ENCODE assay signal across 1 cellular context in genomic region chr19:18571564-18572344, GRCh38.
TF ChIP-seq lines count a peak whose summit lies in the region.

UBA52 (plus strand) TSS chr19:18571857; CDS start chr19:18573301, 1,444 bp downstream.

TF ChIP-seq in HEK293, 187 proteins besides CTCF, POLR2A, EP300 and RAD21 (continued from another document and continues in another):
- TF ChIP-seq KLF8 (tag by site-specific recombination; IDR thresholded peaks at IDR 0.05) (peak; percentile 96), ZNF747 (tag by site-specific recombination; IDR thresholded peaks at IDR 0.05) (no peak), SP2 (tag by site-specific recombination; IDR thresholded peaks at IDR 0.05) (peak; percentile 91), KLF16 (tag by site-specific recombination; IDR thresholded peaks at IDR 0.05) (peak; percentile 76; the same call in 1 of the 2 replicates), ZEB2 (tag by site-specific recombination; IDR thresholded peaks at IDR 0.05) (peak; percentile 76; the same call in 1 of the 2 replicates), ZNF248 (tag by site-specific recombination; IDR thresholded peaks at IDR 0.05) (no peak), OSR2 (tag by site-specific recombination; IDR thresholded peaks at IDR 0.05) (no peak), ZNF2 (tag by site-specific recombination; IDR thresholded peaks at IDR 0.05) (no peak), ZIC2 (tag by site-specific recombination; IDR thresholded peaks at IDR 0.05) (no peak), ZNF398 (tag by site-specific recombination; IDR thresholded peaks at IDR 0.05) (no peak), ZNF426 (tag by site-specific recombination; IDR thresholded peaks at IDR 0.05) (no peak), ZNF639 (tag by site-specific recombination; IDR thresholded peaks at IDR 0.05) (peak; percentile 70), ZNF623 (tag by site-specific recombination; IDR thresholded peaks at IDR 0.05) (no peak), ZBTB8A (tag by site-specific recombination; IDR thresholded peaks at IDR 0.05) (peak; percentile 67), PRDM6 (tag by site-specific recombination; IDR thresholded peaks at IDR 0.05) (no peak), ZNF394 (tag by site-specific recombination; IDR thresholded peaks at IDR 0.05; ENCODE audit: borderline replicate concordance) (peak; percentile 62), ZBTB6 (tag by site-specific recombination; IDR thresholded peaks at IDR 0.05) (peak; percentile 41; the same call in 1 of the 2 replicates), ZNF843 (tag by site-specific recombination; IDR thresholded peaks at IDR 0.05) (0 out of 2 replicates have a peak, but pooled peaks have one; percentile 38), ZNF48 (tag by site-specific recombination; IDR thresholded peaks at IDR 0.05) (no peak), ZBTB44 (tag by site-specific recombination; IDR thresholded peaks at IDR 0.05) (peak; percentile 29; the same call in 1 of the 2 replicates), ZNF785 (tag by site-specific recombination; IDR thresholded peaks at IDR 0.05) (peak; percentile 58; the same call in 1 of the 2 replicates), ZNF175 (tag by site-specific recombination; IDR thresholded peaks at IDR 0.05) (no peak), ZNF585B (tag by site-specific recombination; IDR thresholded peaks at IDR 0.05) (no peak), BCL11B (tag by site-specific recombination; IDR thresholded peaks at IDR 0.05; ENCODE audit: low read depth) (no peak), PRDM1 (tag by site-specific recombination; IDR thresholded peaks at IDR 0.05) (no peak), ZNF791 (tag by site-specific recombination; IDR thresholded peaks at IDR 0.05) (no peak), ZNF449 (tag by site-specific recombination; IDR thresholded peaks at IDR 0.05) (0 out of 2 replicates have a peak, but pooled peaks have one; percentile 30), ZBTB1 (tag by site-specific recombination; IDR thresholded peaks at IDR 0.05) (no peak), GLIS2 (tag by site-specific recombination; IDR thresholded peaks at IDR 0.05) (no peak), MEIS1 (CRISPR knock-in tag; IDR thresholded peaks at IDR 0.05; ENCODE audit: borderline replicate concordance) (no peak), ZNF654 (tag by site-specific recombination; IDR thresholded peaks at IDR 0.05; ENCODE audit: low read depth) (no peak), ZNF169 (tag by site-specific recombination; IDR thresholded peaks at IDR 0.05) (no peak), ZNF513 (tag by site-specific recombination; IDR thresholded peaks at IDR 0.05) (no peak), ZNF324 (tag by site-specific recombination; IDR thresholded peaks at IDR 0.05) (peak; percentile 76), ZFP3 (tag by site-specific recombination; IDR thresholded peaks at IDR 0.05; ENCODE audit: low read depth) (no peak), ZXDB (tag by site-specific recombination; IDR thresholded peaks at IDR 0.05) (peak; percentile 80), ZNF211 (tag by site-specific recombination; IDR thresholded peaks at IDR 0.05; ENCODE audit: low read depth) (no peak), ZNF555 (tag by site-specific recombination; conservative IDR thresholded peaks at IDR 0.05) (no peak), TSHZ1 (tag by site-specific recombination; IDR thresholded peaks at IDR 0.05; ENCODE audit: borderline replicate concordance) (no peak), ZNF518A (tag by site-specific recombination; conservative IDR thresholded peaks at IDR 0.05; ENCODE audit: low read depth) (peak; percentile 41; the same call in 1 of the 2 replicates), ZNF239 (tag by site-specific recombination; IDR thresholded peaks at IDR 0.05) (no peak), ZSCAN16 (tag by site-specific recombination; IDR thresholded peaks at IDR 0.05) (no peak), ZNF580 (tag by site-specific recombination; IDR thresholded peaks at IDR 0.05) (no peak), ZNF23 (tag by site-specific recombination; IDR thresholded peaks at IDR 0.05; ENCODE audit: borderline replicate concordance) (no peak)
